ENCODE assay signal across 24 cellular contexts in the genomic region with DNA sequence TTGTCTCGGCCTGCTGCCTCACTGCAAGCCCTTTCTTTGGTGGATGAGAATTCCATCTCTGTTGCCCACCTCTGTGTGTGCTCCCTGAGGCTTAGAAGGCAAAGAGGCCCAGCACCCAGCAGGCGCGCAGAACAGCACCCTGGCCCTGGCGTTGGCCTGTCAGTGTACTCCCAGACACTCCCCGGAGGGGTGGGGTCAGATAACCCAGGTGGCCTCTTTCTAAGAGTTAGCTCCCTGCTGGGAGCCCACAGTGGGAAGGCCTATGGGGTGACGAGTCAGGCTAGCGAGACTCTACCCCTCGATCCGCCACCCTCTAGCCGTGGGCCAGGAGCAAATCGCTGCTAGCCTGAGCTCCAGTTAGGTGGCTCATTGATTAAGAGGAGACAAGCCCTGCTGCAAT. TPM values are rescaled to one million over a fixed set of nuclear protein-coding genes. Genes with fewer than 3 reads are reported as not detected.
"Had no signal": no experiment of that assay in that cellular context is flagged by ENCODE, and none has a peak within 500 bp of the region (broad histone marks: within the 10 kb centered on the region; RNA-seq: fewer than 3 reads in every experiment).

No MANE protein-coding gene starts in this region.

- H3K9me3 ChIP-seq: ascending aorta, left ventricle myocardium inferior, pancreas, thyroid gland, upper lobe of right lung had no signal

- ATAC-seq: activated CD4-positive, alpha-beta T cell treated with anti-CD3 and anti-CD28 coated beads for 36 hours; activated naive CD4-positive, alpha-beta T cell treated with anti-CD3 and anti-CD28 coated beads, Interleukin-2, amount 50 U/mL, for 72 hours; activated T-helper 17 cell treated with anti-CD3 and anti-CD28 coated beads, Interleukin-2, amount 50 U/mL, for 72 hours; naive thymus-derived CD8-positive, alpha-beta T cell; pancreas; right cardiac atrium; upper lobe of right lung had no signal

- DNase-seq: activated B cell treated with CpG ODN at 0.5 μM for 24 hours; activated CD4-positive, alpha-beta T cell treated with anti-CD3 and anti-CD28 coated beads for 36 hours; activated CD4-positive, alpha-beta T cell treated with anti-CD3 and anti-CD28 coated beads, Interleukin-2, amount 50 U/mL, for 4 hours; activated CD8-positive, alpha-beta memory T cell treated with anti-CD3 and anti-CD28 coated beads for 24 hours; activated CD8-positive, alpha-beta memory T cell treated with anti-CD3 and anti-CD28 coated beads, Interleukin-2, amount 50 U/mL, for 4 hours; activated T-cell treated with anti-CD3 and anti-CD28 coated beads, Interleukin-2, amount 50 U/mL, for 24 hours; brain microvascular endothelial cell; caudate nucleus; effector memory CD4-positive, alpha-beta T cell; foreskin melanocyte; hippocampal formation; kidney glomerular epithelial cell; left ventricle myocardium inferior; naive thymus-derived CD8-positive, alpha-beta T cell; pancreas; stimulated activated CD4-positive, alpha-beta T cell treated with anti-CD3 and anti-CD28 coated beads, Interleukin-1b, Interleukin-23, amount 100 ng/mL, for 48 hours; substantia nigra; T1000; thyroid gland; upper lobe of right lung had no signal

- H3K36me3 ChIP-seq: ascending aorta, brain microvascular endothelial cell, pancreas, thyroid gland, upper lobe of right lung had no signal

- H3K4me3 ChIP-seq: ascending aorta, left ventricle myocardium inferior, pancreas, thyroid gland, upper lobe of right lung had no signal

RNA-seq across cellular contexts. Expression of a gene that starts 38.1 kb away (rescaled TPM):
- total RNA-seq: activated B cell treated with CpG ODN at 0.5 μM for 24 hours; activated CD4-positive, alpha-beta T cell treated with anti-CD3 and anti-CD28 coated beads for 36 hours; activated naive CD4-positive, alpha-beta T cell treated with anti-CD3 and anti-CD28 coated beads, Interleukin-2, amount 50 U/mL, for 72 hours; activated T-helper 17 cell treated with anti-CD3 and anti-CD28 coated beads, Interleukin-2, amount 50 U/mL, for 72 hours; naive thymus-derived CD8-positive, alpha-beta T cell had no signal
